ENCODE assay signal across 9 cellular contexts in genomic region chr12:128387811-128388422, GRCh38.
DNase-seq lines count a peak whose midpoint lies in the region; ATAC-seq, FAIRE-seq and TF ChIP-seq lines count a peak whose summit lies in the region.
"Had no signal": no experiment of that assay in that cellular context is flagged by ENCODE, and none has a peak within 500 bp of the region (broad histone marks: within the 10 kb centered on the region; RNA-seq: fewer than 3 reads in every experiment).

No MANE protein-coding gene starts in this region.

- no peaks in the 10 kb centered on the region for H3K4me1 Mint-ChIP-seq in activated CD8-positive, alpha-beta T cell treated with anti-CD3 and anti-CD28 coated beads, Interleukin-2, amount 10 ng/mL, durations not matched to agents 7 days and 5 days (ENCODE audit: low read depth)

- no peak overlapping the region for H3K4me3 Mint-ChIP-seq in activated CD8-positive, alpha-beta T cell treated with anti-CD3 and anti-CD28 coated beads, Interleukin-2, amount 10 ng/mL, durations not matched to agents 7 days and 5 days

- H3K9me3 Mint-ChIP-seq in activated CD8-positive, alpha-beta T cell treated with anti-CD3 and anti-CD28 coated beads, Interleukin-2, amount 10 ng/mL, durations not matched to agents 7 days and 5 days (ENCODE audit: insufficient read depth) = no peaks in the 10 kb centered on the region

- no peaks in the 10 kb centered on the region for H3K9me3 ChIP-seq in kidney (ENCODE audit: control insufficient read depth in 1 of 2, low read length in 2 of 2)
- H3K9me3 ChIP-seq in transverse colon = no peaks in the 10 kb centered on the region
- no peaks in the 10 kb centered on the region for H3K9me3 ChIP-seq in GM23248 (ENCODE audit: low read depth)

- H3K27me3 Mint-ChIP-seq in activated CD8-positive, alpha-beta T cell treated with anti-CD3 and anti-CD28 coated beads, Interleukin-2, amount 10 ng/mL, durations not matched to agents 7 days and 5 days (ENCODE audit: low read depth) = no peaks in the 10 kb centered on the region

- H3K36me3 ChIP-seq in kidney (ENCODE audit: control insufficient read depth in 1 of 2, insufficient read depth in 2 of 2, low read length in 2 of 2) (no peaks in the 10 kb centered on the region), transverse colon (no peaks in the 10 kb centered on the region), GM23248 (ENCODE audit: low read depth) (no peaks in the 10 kb centered on the region)

- H3K9ac ChIP-seq in kidney (ENCODE audit: low read length in 2 of 2) (no peak overlapping the region), GM23248 (no peak overlapping the region)

- no peak for TF ChIP-seq EP300 in transverse colon (IDR thresholded peaks at IDR 0.05; ENCODE audit: low read depth)

- FAIRE-seq in kidney (lab: Jason Lieb, UNC) = no peak
- FAIRE-seq: endothelial cell of umbilical vein had no signal

- no peak overlapping the region for H3K4me3 ChIP-seq in AG10803 (ENCODE audit: low read length)
- H3K4me3 ChIP-seq in kidney (ENCODE audit: low read length in 2 of 2) = no peak overlapping the region
- H3K4me3 ChIP-seq in transverse colon = no peak overlapping the region
- H3K4me3 ChIP-seq in GM23248 = no peak overlapping the region

- TF ChIP-seq POLR2A in transverse colon (IDR thresholded peaks at IDR 0.05) = no peak

- no peaks in the 10 kb centered on the region for H3F3A ChIP-seq in GM23248 (ENCODE audit: insufficient read depth)

- no peaks in the 10 kb centered on the region for H3K36me3 Mint-ChIP-seq in activated CD8-positive, alpha-beta T cell treated with anti-CD3 and anti-CD28 coated beads, Interleukin-2, amount 10 ng/mL, durations not matched to agents 7 days and 5 days (ENCODE audit: low read depth)

- no peak overlapping the region for H3K27ac Mint-ChIP-seq in activated CD8-positive, alpha-beta T cell treated with anti-CD3 and anti-CD28 coated beads, Interleukin-2, amount 10 ng/mL, durations not matched to agents 7 days and 5 days

- no peak overlapping the region for H2AFZ ChIP-seq in GM23248

- intact Hi-C loops in kidney (cut with DNase I) (no loop called here), transverse colon (cut with DNase I; ENCODE audit: low total_unique reads) (no loop called here)

- H3K79me2 ChIP-seq in GM23248 (ENCODE audit: insufficient read depth) = no peaks in the 10 kb centered on the region

- H3K9me2 ChIP-seq in GM23248 (ENCODE audit: insufficient read depth) = no peaks in the 10 kb centered on the region

- in situ Hi-C loops in transverse colon (cut with MboI; ENCODE audit: low pct_ligation_motif_present in 1 of 4, low pct_unique_long_range_greater_than_20kb in 1 of 4, low sequenced_read_pairs in 3 of 4) (no loop called here), GM23248 (cut with MboI) (no loop called here)

- H3K27ac ChIP-seq in kidney (ENCODE audit: low read depth in 2 of 2, low read length in 2 of 2) (no peak overlapping the region), transverse colon (peak overlapping the region in 3 of 4 donors; percentile 1 to 35 (median 24)), GM23248 (no peak overlapping the region)

- no peaks in the 10 kb centered on the region for H4K20me1 ChIP-seq in GM23248 (ENCODE audit: insufficient read depth)

- H3K4me1 ChIP-seq in kidney (ENCODE audit: control insufficient read depth in 1 of 2, insufficient read depth in 1 of 2, low read depth in 1 of 2, low read length in 2 of 2) (no peaks in the 10 kb centered on the region), transverse colon (no peaks in the 10 kb centered on the region), GM23248 (ENCODE audit: insufficient read depth) (no peaks in the 10 kb centered on the region)

- WGBS in transverse colon (ENCODE audit: low coverage in 1 of 2), 2 donors = 13 to 28% methylated on average over 3 to 19 of the region's 19 CpGs
- 44 to 48% methylated on average over 18 to 19 of the region's 19 CpGs for WGBS in GM23248 (ENCODE audit: low coverage in 1 of 2, low lambda C conversion rate in 2 of 2, missing lambda C conversion rate in 2 of 2), 2 experiments

- POLR2A ChIA-PET in activated CD8-positive, alpha-beta T cell treated with anti-CD3 and anti-CD28 coated beads, Interleukin-2, amount 10 ng/mL, durations not matched to agents 7 days and 5 days (lab: Charles Lee) = no interaction called here

- CTCF ChIA-PET in activated CD8-positive, alpha-beta T cell treated with anti-CD3 and anti-CD28 coated beads, Interleukin-2, amount 10 ng/mL, durations not matched to agents 7 days and 5 days (lab: Charles Lee) = interaction anchor here (1.7 kb wide), 1 partner anchor 128 kb away, joined by 5 read pairs; no protein-coding TSS in a partner anchor

- ATAC-seq in activated CD8-positive, alpha-beta T cell treated with anti-CD3 and anti-CD28 coated beads, Interleukin-2, amount 10 ng/mL, durations not matched to agents 7 days and 5 days = no peak

- H3K4me2 ChIP-seq in GM23248 (ENCODE audit: unreplicated experiment) = no peak overlapping the region

- no peak for DNase-seq in AG10803 (ENCODE audit: low read depth)
- peak in 54 of 76 experiments; percentile 1 to 64 (median 36) for DNase-seq in HUDEP-2 (lab: John Stamatoyannopoulos, UW; ENCODE audit: unreplicated experiment in 76 of 76)
- DNase-seq in activated CD8-positive, alpha-beta T cell treated with anti-CD3 and anti-CD28 coated beads, Interleukin-2, amount 10 ng/mL, durations not matched to agents 7 days and 5 days = peak; percentile 22
- no peak for DNase-seq in kidney
- peak; percentile 36 for DNase-seq in transverse colon
- DNase-seq in GM23248 = no peak
- DNase-seq in NCI-H1048 (lab: John Stamatoyannopoulos, UW) = no peak

- 0 out of 2 replicates have a peak, but pooled peaks have one; percentile 2 for TF ChIP-seq CTCF in AG10803 (conservative IDR thresholded peaks at IDR 0.05; ENCODE audit: low read length)
- peak; percentile 66 for TF ChIP-seq CTCF in GM12874 (IDR thresholded peaks at IDR 0.05; ENCODE audit: insufficient read depth, low read depth, low read length)
- TF ChIP-seq CTCF in kidney (IDR thresholded peaks at IDR 0.05; ENCODE audit: borderline replicate concordance, extremely low read depth, insufficient read depth) = peak; percentile 52
- peak; percentile 32 to 55 (median 45) for TF ChIP-seq CTCF in transverse colon (IDR thresholded peaks at IDR 0.05)

- no peaks in the 10 kb centered on the region for H3K27me3 ChIP-seq in transverse colon
- no peaks in the 10 kb centered on the region for H3K27me3 ChIP-seq in GM23248 (replicated peaks; ENCODE audit: insufficient read depth)

Comparison
In these comparisons a context has a peak if more than half of its experiments do, and no peak if none do; other contexts are left out.
1. DNase-seq: peak in HUDEP-2 (54 of 76), activated CD8-positive, alpha-beta T cell treated with anti-CD3 and anti-CD28 coated beads, Interleukin-2, amount 10 ng/mL, durations not matched to agents 7 days and 5 days (single experiment) and transverse colon (single experiment); none in AG10803 (single experiment), kidney (single experiment), GM23248 (single experiment) and NCI-H1048 (single experiment).
2. CTCF ChIP-seq: peak in every context shown above with its lines; median percentile 66 in GM12874; 52 in kidney; 45 in transverse colon; 2 in AG10803.
3. H3K27ac ChIP-seq: peak in transverse colon (3 of 4); none in kidney (0 of 2) and GM23248 (single experiment).